19 cellular contexts compared by ENCODE assay signal in genomic region chr7:42340462-42340861, GRCh38.
DNase-seq lines count a peak whose midpoint lies in the region; ATAC-seq, FAIRE-seq and TF ChIP-seq lines count a peak whose summit lies in the region.
"Had no signal": no experiment of that assay in that cellular context is flagged by ENCODE, and none has a peak within 500 bp of the region (broad histone marks: within the 10 kb centered on the region; RNA-seq: fewer than 3 reads in every experiment).

No MANE protein-coding gene starts in this region.

- no peak overlapping the region for H2BK20ac ChIP-seq in IMR-90 (ENCODE audit: low read depth, low read length)

- H3K27me3 Mint-ChIP-seq in astrocyte (ENCODE audit: low read depth, unreplicated experiment): no peaks in the 10 kb centered on the region
- peaks cover 5% of the 10 kb centered on the region for H3K27me3 Mint-ChIP-seq in nephron (ENCODE audit: low read depth)
- H3K27me3 Mint-ChIP-seq in type B pancreatic cell: no peaks in the 10 kb centered on the region

- TF ChIP-seq POLR2A in IMR-90 (IDR thresholded peaks at IDR 0.05; ENCODE audit: low read depth, low read length) (no peak), suprapubic skin (IDR thresholded peaks at IDR 0.05) (no peak)

- no peak overlapping the region for H4K91ac ChIP-seq in IMR-90 (ENCODE audit: insufficient read depth, low read depth, low read length)

- no peak overlapping the region for H2BK120ac ChIP-seq in IMR-90 (ENCODE audit: low read depth, low read length)

- no peak overlapping the region for H2BK15ac ChIP-seq in IMR-90 (ENCODE audit: low read depth, low read length)

- no peak overlapping the region for H3K4me3 Mint-ChIP-seq in astrocyte (ENCODE audit: unreplicated experiment)
- H3K4me3 Mint-ChIP-seq in nephron: no peak overlapping the region
- H3K4me3 Mint-ChIP-seq in type B pancreatic cell: peak overlapping the region; percentile 49
- H3K4me3 Mint-ChIP-seq: CD8-positive, alpha-beta T cell had no signal

- ATAC-seq in IMR-90 (ENCODE audit: low read depth): no peak
- ATAC-seq: CD8-positive, alpha-beta T cell; Panc1 had no signal

- no peak overlapping the region for H2BK5ac ChIP-seq in IMR-90 (ENCODE audit: low read depth, low read length, poor library complexity, severe bottlenecking)

- FAIRE-seq in astrocyte (lab: Jason Lieb, UNC): no peak
- FAIRE-seq: A204.1, D721Med had no signal

- DNase-seq in IMR-90: no peak
- no peak for DNase-seq in astrocyte (ENCODE audit: low read depth)
- no peak for DNase-seq in type B pancreatic cell (ENCODE audit: extremely low spot score, unreplicated experiment)
- DNase-seq in cerebellum (ENCODE audit: low spot score): no peak
- no peak for DNase-seq in suprapubic skin (ENCODE audit: low spot score in 2 of 2)
- no peak for DNase-seq in pons (ENCODE audit: low spot score)
- DNase-seq: CD8-positive, alpha-beta T cell; DMS79; KG1; NCI-H1048; NCI-H146; NCI-H2081; NCI-H510A treated with DMSO at 0.1 percent for 48 hours; Right ventricle myocardium superior had no signal

- no peak overlapping the region for H2AK9ac ChIP-seq in IMR-90 (replicated peaks; ENCODE audit: low read depth, low read length, poor library complexity)

- H3K36me3 Mint-ChIP-seq in astrocyte (ENCODE audit: low read depth, unreplicated experiment) (no peaks in the 10 kb centered on the region), nephron (ENCODE audit: low read depth) (no peaks in the 10 kb centered on the region), type B pancreatic cell (no peaks in the 10 kb centered on the region)
- H3K36me3 Mint-ChIP-seq: CD8-positive, alpha-beta T cell had no signal

- 89% methylated on average over 3 of the region's 7 CpGs; no CpG with 5 or more reads in 1 of the 2 experiments for WGBS in IMR-90 (ENCODE audit: extremely low coverage in 2 of 2, insufficient read length in 1 of 2), 2 experiments
- WGBS in suprapubic skin: 91% methylated on average over 7 of the region's 7 CpGs

- POLR2A ChIA-PET in IMR-90 (lab: Charles Lee; ENCODE audit: unreplicated experiment): no interaction called here

- no peaks in the 10 kb centered on the region for H3K9me3 ChIP-seq in IMR-90 (ENCODE audit: control insufficient read depth, insufficient read depth, low read length)
- no peaks in the 10 kb centered on the region for H3K9me3 ChIP-seq in astrocyte (ENCODE audit: insufficient read depth, low read depth, low read length)
- no peaks in the 10 kb centered on the region for H3K9me3 ChIP-seq in suprapubic skin
- H3K9me3 ChIP-seq: BLaER1 had no signal

- intact Hi-C loops in IMR-90 (cut with micrococcal nuclease): no loop called here

- H3K27ac Mint-ChIP-seq in astrocyte (ENCODE audit: unreplicated experiment): no peak overlapping the region
- peak overlapping the region; percentile 10 to 35 (median 12) for H3K27ac Mint-ChIP-seq in nephron
- H3K27ac Mint-ChIP-seq in type B pancreatic cell: peak overlapping the region; percentile 27
- H3K27ac Mint-ChIP-seq: CD8-positive, alpha-beta T cell had no signal

- H2AFZ ChIP-seq in IMR-90 (replicated peaks; ENCODE audit: low read length, poor library complexity) (no peak overlapping the region), astrocyte (ENCODE audit: low read depth, low read length) (peak overlapping the region; percentile 43)

- H3K79me1 ChIP-seq in IMR-90 (ENCODE audit: low read depth in 1 of 2, low read length in 2 of 2): no peaks in the 10 kb centered on the region

- peaks cover 3% of the 10 kb centered on the region; the same call in 1 of the 2 replicates for H3K9me1 ChIP-seq in IMR-90 (ENCODE audit: insufficient read depth, low read length)

- H3K4me3 ChIP-seq in IMR-90 (ENCODE audit: insufficient read depth, low read depth, low read length) (no peak overlapping the region), astrocyte (ENCODE audit: insufficient read depth, low read depth, low read length) (no peak overlapping the region), suprapubic skin (no peak overlapping the region)
- H3K4me3 ChIP-seq: BLaER1 had no signal

- H3K36me3 ChIP-seq in IMR-90 (ENCODE audit: control insufficient read depth, insufficient read depth, low read length) (no peaks in the 10 kb centered on the region), astrocyte (ENCODE audit: insufficient read depth, low read length) (no peaks in the 10 kb centered on the region), suprapubic skin (no peaks in the 10 kb centered on the region)
- H3K36me3 ChIP-seq: BLaER1 had no signal

- no peak overlapping the region for H3K4me2 ChIP-seq in IMR-90 (ENCODE audit: low read depth, low read length)
- no peak overlapping the region for H3K4me2 ChIP-seq in astrocyte (ENCODE audit: low read length)
- H3K4me2 ChIP-seq: BLaER1 had no signal

- no peak overlapping the region for H4K8ac ChIP-seq in IMR-90 (ENCODE audit: low read depth in 2 of 2, low read length in 2 of 2)

- H2AK5ac ChIP-seq in IMR-90 (ENCODE audit: low read depth, low read length): no peak overlapping the region

- in situ Hi-C loops in IMR-90 (cut with MboI; ENCODE audit: low sequenced_read_pairs): no loop called here

- H3K14ac ChIP-seq in IMR-90 (replicated peaks; ENCODE audit: low read depth, low read length): no peak overlapping the region

- peaks cover 5% of the 10 kb centered on the region for H3K27me3 ChIP-seq in IMR-90 (ENCODE audit: control insufficient read depth, insufficient read depth, low read length)
- H3K27me3 ChIP-seq in astrocyte (ENCODE audit: insufficient read depth, low read length): peaks cover 3% of the 10 kb centered on the region
- H3K27me3 ChIP-seq in suprapubic skin: no peaks in the 10 kb centered on the region
- H3K27me3 ChIP-seq: BLaER1 had no signal

- CTCF ChIA-PET in IMR-90 (lab: Yijun Ruan, JAX): no interaction called here

- H3K9me3 Mint-ChIP-seq in astrocyte (ENCODE audit: unreplicated experiment): no peaks in the 10 kb centered on the region
- peaks cover under 1% of the 10 kb centered on the region for H3K9me3 Mint-ChIP-seq in nephron
- H3K9me3 Mint-ChIP-seq in type B pancreatic cell: no peaks in the 10 kb centered on the region
- H3K9me3 Mint-ChIP-seq: CD8-positive, alpha-beta T cell had no signal

- H3K27ac ChIP-seq in IMR-90 (ENCODE audit: insufficient read depth, low read length) (no peak overlapping the region), astrocyte (ENCODE audit: low read depth, low read length) (no peak overlapping the region), suprapubic skin (no peak overlapping the region)
- H3K27ac ChIP-seq: BLaER1 had no signal

- no peaks in the 10 kb centered on the region for H4K20me1 ChIP-seq in IMR-90 (ENCODE audit: insufficient read depth, low read length)
- H4K20me1 ChIP-seq in astrocyte (ENCODE audit: insufficient read depth, low read length): no peaks in the 10 kb centered on the region
- H4K20me1 ChIP-seq: BLaER1 had no signal

- H4K5ac ChIP-seq in IMR-90 (ENCODE audit: low read depth, low read length): no peak overlapping the region

- H3K4me1 ChIP-seq in IMR-90 (ENCODE audit: control insufficient read depth, insufficient read depth, low read length): no peaks in the 10 kb centered on the region; the same call in none of the 2 replicates
- peaks cover 9% of the 10 kb centered on the region for H3K4me1 ChIP-seq in astrocyte (ENCODE audit: insufficient read depth, low read length)
- H3K4me1 ChIP-seq in suprapubic skin: no peaks in the 10 kb centered on the region
- H3K4me1 ChIP-seq: BLaER1 had no signal

- TF ChIP-seq CTCF in IMR-90 (conservative IDR thresholded peaks at IDR 0.05; ENCODE audit: low read depth, low read length) (no peak), astrocyte (IDR thresholded peaks at IDR 0.05; ENCODE audit: insufficient read depth, low read depth, low read length) (no peak), nephron (IDR thresholded peaks at IDR 0.05; ENCODE audit: unreplicated experiment in 3 of 3) (no peak), type B pancreatic cell (conservative IDR thresholded peaks at IDR 0.05) (no peak), suprapubic skin (IDR thresholded peaks at IDR 0.05) (no peak)

- no peak for TF ChIP-seq RAD21 in IMR-90 (IDR thresholded peaks at IDR 0.05; ENCODE audit: low read length)

- peaks cover 19% of the 10 kb centered on the region for H3K4me1 Mint-ChIP-seq in astrocyte (ENCODE audit: low read depth, unreplicated experiment)
- peaks cover 35% of the 10 kb centered on the region for H3K4me1 Mint-ChIP-seq in nephron
- H3K4me1 Mint-ChIP-seq in type B pancreatic cell (ENCODE audit: unreplicated experiment): peaks cover 62% of the 10 kb centered on the region

- H3K23ac ChIP-seq in IMR-90 (ENCODE audit: low read depth, low read length): 0 out of 2 replicates have a peak overlapping the region, but pooled peaks have one; percentile 34

- no TSS peak for BruUV-seq in IMR-90 (replicated peaks; lab: Mats Ljungman, UMichigan)

- no peak overlapping the region for H3K18ac ChIP-seq in IMR-90 (ENCODE audit: low read depth, low read length)

- H3K79me2 ChIP-seq in astrocyte (ENCODE audit: insufficient read depth, low read length): no peaks in the 10 kb centered on the region

- dilution Hi-C loops in IMR-90 (cut with HindIII; ENCODE audit: low sequenced_read_pairs, unreplicated experiment): no loop called here

- H3K4ac ChIP-seq in IMR-90 (ENCODE audit: low read depth, low read length): no peak overlapping the region

- H3K9ac ChIP-seq in IMR-90 (ENCODE audit: low read depth, low read length) (no peak overlapping the region), astrocyte (ENCODE audit: low read length) (no peak overlapping the region)
- H3K9ac ChIP-seq: BLaER1 had no signal

- H3K56ac ChIP-seq in IMR-90 (ENCODE audit: extremely low read depth, insufficient read depth, low read length): no peak overlapping the region

- no peak for TF ChIP-seq EP300 in suprapubic skin (IDR thresholded peaks at IDR 0.05)

TF ChIP-seq in IMR-90, 13 proteins besides CTCF, POLR2A, EP300 and RAD21 (continues in another document):
- TF ChIP-seq SMC3 (IDR thresholded peaks at IDR 0.05; ENCODE audit: low read depth, low read length) (no peak), RCOR1 (IDR thresholded peaks at IDR 0.05; ENCODE audit: insufficient replicate concordance, low read length) (no peak), MAZ (IDR thresholded peaks at IDR 0.05; ENCODE audit: borderline replicate concordance, low read depth, low read length) (no peak), USF2 (IDR thresholded peaks at IDR 0.05; ENCODE audit: low read depth, low read length) (no peak), MAFK (IDR thresholded peaks at IDR 0.05; ENCODE audit: low read depth, low read length) (no peak), RFX5 (IDR thresholded peaks at IDR 0.05; ENCODE audit: low read depth, low read length) (no peak), BHLHE40 (IDR thresholded peaks at IDR 0.05; ENCODE audit: low read depth, low read length) (no peak), CHD1 (IDR thresholded peaks at IDR 0.05; ENCODE audit: low read depth, low read length) (no peak), MXI1 (IDR thresholded peaks at IDR 0.05; ENCODE audit: borderline replicate concordance, low read depth, low read length) (no peak)
